Comparison of ENCODE assay signal across 8 cellular contexts in genomic region chr4:138887341-138887740, GRCh38.
"Had no signal": no experiment of that assay in that cellular context is flagged by ENCODE, and none has a peak within 500 bp of the region (broad histone marks: within the 10 kb centered on the region; RNA-seq: fewer than 3 reads in every experiment).

No MANE protein-coding gene starts in this region.

- H3K36me3 ChIP-seq: HAP-1 had no signal

- H3K9ac ChIP-seq: GM23248 had no signal

- H3K27ac ChIP-seq: GM23248, HL-60 had no signal

- ATAC-seq: K562 had no signal

- H3K4me3 ChIP-seq: GM23248, HAP-1, K562 had no signal

- H3K9me3 ChIP-seq: HAP-1 had no signal

- H2AFZ ChIP-seq: GM23248 had no signal

- DNase-seq: GM23248, GOT3, H7, IMR-90, KG1 had no signal
